ENCODE assay signal across 9 cellular contexts in genomic region chr2:127411609-127412370, GRCh38. TPM values are rescaled to one million over a fixed set of nuclear protein-coding genes. Genes with fewer than 3 reads are reported as not detected.
DNase-seq lines count a peak whose midpoint lies in the region; ATAC-seq, FAIRE-seq and TF ChIP-seq lines count a peak whose summit lies in the region.
"Had no signal": no experiment of that assay in that cellular context is flagged by ENCODE, and none has a peak within 500 bp of the region (broad histone marks: within the 10 kb centered on the region; RNA-seq: fewer than 3 reads in every experiment).

No MANE protein-coding gene starts in this region.

- peak overlapping the region; percentile 28; the same call in 1 of the 2 replicates for H3K27ac ChIP-seq in GM12878 (ENCODE audit: control insufficient read depth, insufficient read depth)

- H3K36me3 Mint-ChIP-seq in activated naive CD4-positive, alpha-beta T cell treated with anti-CD3 and anti-CD28 coated beads, Interleukin-2, amount 50 U/mL, for 72 hours, result peaks cover 0 to 19% of the 10 kb centered on the region in 2 donors

- no peaks in the 10 kb centered on the region for H3K36me3 ChIP-seq in GM12878 (ENCODE audit: control insufficient read depth in 2 of 2, insufficient read depth in 2 of 2, low read length in 1 of 2)

- in situ Hi-C loops in GM12878 (cut with MboI), result no loop called here

- peak; percentile 72 for FAIRE-seq in GM12878 (lab: Jason Lieb, UNC)

- H3K27ac Mint-ChIP-seq in activated naive CD4-positive, alpha-beta T cell treated with anti-CD3 and anti-CD28 coated beads, Interleukin-2, amount 50 U/mL, for 72 hours, result no peak overlapping the region

- CTCF ChIA-PET in GM12878 (lab: Yijun Ruan, JAX), result interaction anchor here (0.5 to 1.0 kb wide), 2 partner anchors 26 to 498 kb away, joined by 3 to 4 read pairs; no protein-coding TSS in a partner anchor

- WGBS in GM12878 (ENCODE audit: insufficient coverage, insufficient replicate concordance, low lambda C conversion rate, missing lambda C conversion rate), result 73% methylated on average over 12 of the region's 12 CpGs

- peaks cover 0 to 8% of the 10 kb centered on the region in 2 donors for H3K9me3 Mint-ChIP-seq in activated naive CD4-positive, alpha-beta T cell treated with anti-CD3 and anti-CD28 coated beads, Interleukin-2, amount 50 U/mL, for 72 hours

- no peaks in the 10 kb centered on the region for H4K20me1 ChIP-seq in GM12878 (ENCODE audit: control insufficient read depth, insufficient read depth)

- DNase-seq in DMS 273 treated with DMSO at 0.1 percent for 48 hours (lab: John Stamatoyannopoulos, UW) (peak; percentile 33), NCI-H146 treated with DMSO at 0.1 percent for 48 hours (lab: John Stamatoyannopoulos, UW; ENCODE audit: unreplicated experiment) (peak; percentile 54), GM12878 (ENCODE audit: low read depth, low spot score) (no peak), renal cortical epithelial cell (ENCODE audit: low read depth) (peak; percentile 64), AG08395 (ENCODE audit: low spot score) (no peak)
- no peak for DNase-seq in stimulated activated CD4-positive, alpha-beta T cell treated with anti-CD3 and anti-CD28 coated beads, Interleukin-12 subunit alpha, Interleukin-12 subunit beta, amount 100 ng/mL, for 4 hours
- DNase-seq in activated naive CD4-positive, alpha-beta T cell treated with anti-CD3 and anti-CD28 coated beads, Interleukin-2, amount 50 U/mL, for 72 hours (ENCODE audit: low spot score in 2 of 2), result no peak

- peaks cover 21% of the 10 kb centered on the region for H3K4me1 ChIP-seq in GM12878 (ENCODE audit: control insufficient read depth, insufficient read depth, low read length)

- RAD21 ChIA-PET in GM12878 (lab: Charles Lee; ENCODE audit: unreplicated experiment), result interaction anchor here (1.0 kb wide), 1 partner anchor 68 kb away, joined by 3 read pairs; no protein-coding TSS in a partner anchor

- intact Hi-C loops in GM12878 (cut with micrococcal nuclease; ENCODE audit: unreplicated experiment), result loop anchor here (2.0 kb wide), 1 partner anchor 57 kb away; no protein-coding TSS in a partner anchor

- H3K79me2 ChIP-seq in GM12878 (ENCODE audit: control insufficient read depth, insufficient read depth, low read length), result no peaks in the 10 kb centered on the region

- no peak for TF ChIP-seq RAD21 in GM12878 (IDR thresholded peaks at IDR 0.05; ENCODE audit: insufficient read depth, low read depth, low read length)

- no TSS peak for BruUV-seq in GM12878 (replicated peaks; lab: Mats Ljungman, UMichigan)

- no peaks in the 10 kb centered on the region for H3K9me3 ChIP-seq in GM12878 (replicated peaks; ENCODE audit: control insufficient read depth, insufficient read depth, low read length)

- H3K9ac ChIP-seq in GM12878 (ENCODE audit: control insufficient read depth, insufficient read depth, low read length), result no peak overlapping the region

- ATAC-seq in GM12878 (no peak), HG03432 (IDR thresholded peaks at IDR 0.05; ENCODE audit: unreplicated experiment) (no peak)
- ATAC-seq in activated naive CD4-positive, alpha-beta T cell treated with anti-CD3 and anti-CD28 coated beads, Interleukin-2, amount 50 U/mL, for 72 hours, result no peak

- no peak for TF ChIP-seq POLR2A in GM12878 (IDR thresholded peaks at IDR 0.05; ENCODE audit: low read depth, low read length)

- H3K4me3 ChIP-seq in GM12878, result peak overlapping the region; percentile 27; the same call in 1 of the 2 replicates

- SMC1A ChIA-PET in GM12878 (lab: Charles Lee; ENCODE audit: uncharacterized antibody, unreplicated experiment), result interaction anchor here (1.0 to 1.9 kb wide), 2 partner anchors 23 to 103 kb away, joined by 3 to 8 read pairs; no protein-coding TSS in a partner anchor

- TF ChIP-seq CTCF in GM12878 (IDR thresholded peaks at IDR 0.05 in 2 of 3, conservative IDR thresholded peaks at IDR 0.05 in 1 of 3; ENCODE audit: control insufficient read depth in 2 of 3, extremely low read depth in 1 of 3, insufficient read depth in 1 of 3, low read depth in 3 of 3, low read length in 3 of 3), result no peak

- peak overlapping the region; percentile 2 for H2AFZ ChIP-seq in GM12878 (ENCODE audit: control insufficient read depth, low read depth, low read length)

- TF ChIP-seq EP300 in GM12878 (IDR thresholded peaks at IDR 0.05; ENCODE audit: borderline replicate concordance in 1 of 2, control insufficient read depth in 1 of 2, low read depth in 2 of 2, low read length in 2 of 2), result no peak

- POLR2A ChIA-PET in GM12878 (lab: Charles Lee), result no interaction called here

- peaks cover 0 to 5% of the 10 kb centered on the region in 2 experiments; a peak in 1 of 4 replicates for H3K27me3 ChIP-seq in GM12878 (replicated peaks in 1 of 2; ENCODE audit: control insufficient read depth in 2 of 2, insufficient read depth in 2 of 2, low read length in 1 of 2)

- H3K4me2 ChIP-seq in GM12878 (ENCODE audit: control insufficient read depth, insufficient read depth), result peak overlapping the region; percentile 17

TF ChIP-seq in GM12878, 131 proteins besides CTCF, POLR2A, EP300 and RAD21 (continues in another document):
- TF ChIP-seq SMAD1 (IDR thresholded peaks at IDR 0.05; ENCODE audit: low read depth, partially characterized antibody) (no peak), POLR2AphosphoS5 (IDR thresholded peaks at IDR 0.05; ENCODE audit: low read length) (no peak), RAD51 (IDR thresholded peaks at IDR 0.05) (0 out of 2 replicates have a peak, but pooled peaks have one; percentile 18), ZBTB40 (IDR thresholded peaks at IDR 0.05; ENCODE audit: borderline replicate concordance) (no peak)

RNA-seq across cellular contexts. Expression of gene PROC, which starts 6.4 kb away (rescaled TPM):
- total RNA-seq in GM12878 (2013; cell fraction: nucleolus; rRNA removed), result not detected in 2 replicates
- total RNA-seq in GM12878 (2014; rRNA removed), result not detected in 2 replicates
- not detected in 2 replicates for total RNA-seq in GM12878 (2014; rRNA removed; fragmentation: Illumina TruSeq; extraction: Trizol)
- not detected in 2 replicates for total RNA-seq in GM12878 (2021)
- polyA plus RNA-seq in GM12878 (2011; ENCODE audit: low read depth), result not detected
- not detected in 2 replicates for polyA plus RNA-seq in GM12878 (2011; rRNA removed)
- not detected in 2 replicates for polyA plus RNA-seq in GM12878 (2011; cell fraction: cytosol; rRNA removed)
- polyA plus RNA-seq in GM12878 (2011; cell fraction: nucleus; rRNA removed), result not detected in 2 replicates
- polyA plus RNA-seq in GM12878 (2012), result not detected in 2 replicates
- not detected in 2 replicates for polyA plus RNA-seq in GM12878 (2014; fragmentation: Illumina TruSeq; extraction: Trizol)
- polyA plus RNA-seq in GM12878 (2014; fragmentation: Nextera tagmentation; extraction: Ambion mirVana), result not detected
- polyA plus RNA-seq in GM12878 (2014; rRNA removed), result not detected in 2 replicates
- not detected for polyA plus RNA-seq in GM12878 (2016; fragmentation: Nextera tagmentation; extraction: Ambion mirVana)
- polyA minus RNA-seq in GM12878 (2011; rRNA and poly(A)+ RNA removed), result not detected in 2 replicates
- polyA minus RNA-seq in GM12878 (2011; cell fraction: cytosol; rRNA and poly(A)+ RNA removed), result not detected in 2 replicates
- polyA minus RNA-seq in GM12878 (2011; cell fraction: nucleus; rRNA and poly(A)+ RNA removed), result not detected in 2 replicates
- total RNA-seq in renal cortical epithelial cell, result 0.25 TPM in 1 of 2 replicates, not detected in the other
- not detected for total RNA-seq in activated naive CD4-positive, alpha-beta T cell treated with anti-CD3 and anti-CD28 coated beads, Interleukin-2, amount 50 U/mL, for 72 hours
- total RNA-seq: SK-MEL-5 had no signal

RNA-seq across cellular contexts. Expression of gene MAP3K2, which starts 24.0 kb away (rescaled TPM):
- total RNA-seq in GM12878 (2013; cell fraction: nucleolus; rRNA removed), result 54.9 and 64.4 TPM in 2 replicates
- total RNA-seq in GM12878 (2014; rRNA removed) (24.1 and 25.1 TPM in 2 replicates), GM12878 (2014; rRNA removed; fragmentation: Illumina TruSeq; extraction: Trizol) (15.7 and 17.7 TPM in 2 replicates), GM12878 (2021) (35.9 and 39.6 TPM in 2 replicates), renal cortical epithelial cell (29.7 and 49.2 TPM in 2 replicates)
- 3.7 TPM for polyA plus RNA-seq in GM12878 (2011; ENCODE audit: low read depth)
- polyA plus RNA-seq in GM12878 (2011; rRNA removed) (18.1 and 22.4 TPM in 2 replicates), GM12878 (2014; fragmentation: Illumina TruSeq; extraction: Trizol) (14.5 and 16.5 TPM in 2 replicates), GM12878 (2014; fragmentation: Nextera tagmentation; extraction: Ambion mirVana) (1 to 10 TPM; 2.7 to 6.4 TPM), GM12878 (2014; rRNA removed) (10.9 and 12.8 TPM in 2 replicates), GM12878 (2016; fragmentation: Nextera tagmentation; extraction: Ambion mirVana) (10 to 100 TPM in 1 of 2 experiments, 1 to 10 TPM in 1; 4.9 to 26.3 TPM)
- 8.6 and 12.7 TPM in 2 replicates for polyA plus RNA-seq in GM12878 (2011; cell fraction: cytosol; rRNA removed)
- 19.5 and 21.1 TPM in 2 replicates for polyA plus RNA-seq in GM12878 (2011; cell fraction: nucleus; rRNA removed)
- 9.1 and 9.4 TPM in 2 replicates for polyA plus RNA-seq in GM12878 (2012)
- polyA minus RNA-seq in GM12878 (2011; rRNA and poly(A)+ RNA removed), result 32.1 and 45.6 TPM in 2 replicates
- polyA minus RNA-seq in GM12878 (2011; cell fraction: cytosol; rRNA and poly(A)+ RNA removed), result 20.6 and 29.6 TPM in 2 replicates
- polyA minus RNA-seq in GM12878 (2011; cell fraction: nucleus; rRNA and poly(A)+ RNA removed), result 15.7 and 26.8 TPM in 2 replicates
- total RNA-seq in activated naive CD4-positive, alpha-beta T cell treated with anti-CD3 and anti-CD28 coated beads, Interleukin-2, amount 50 U/mL, for 72 hours, result 10 to 100 TPM; 39.5 to 45.7 TPM

Comparison
In these comparisons a context has a peak if more than half of its experiments do, and no peak if none do; other contexts are left out.
1. DNase-seq: peak in DMS 273 treated with DMSO at 0.1 percent for 48 hours (single experiment), NCI-H146 treated with DMSO at 0.1 percent for 48 hours (single experiment) and renal cortical epithelial cell (single experiment); none in GM12878 (single experiment), stimulated activated CD4-positive, alpha-beta T cell treated with anti-CD3 and anti-CD28 coated beads, Interleukin-12 subunit alpha, Interleukin-12 subunit beta, amount 100 ng/mL, for 4 hours (single experiment), AG08395 (single experiment) and activated naive CD4-positive, alpha-beta T cell treated with anti-CD3 and anti-CD28 coated beads, Interleukin-2, amount 50 U/mL, for 72 hours (0 of 2).